8 cellular contexts compared by ENCODE assay signal in the genomic region with DNA sequence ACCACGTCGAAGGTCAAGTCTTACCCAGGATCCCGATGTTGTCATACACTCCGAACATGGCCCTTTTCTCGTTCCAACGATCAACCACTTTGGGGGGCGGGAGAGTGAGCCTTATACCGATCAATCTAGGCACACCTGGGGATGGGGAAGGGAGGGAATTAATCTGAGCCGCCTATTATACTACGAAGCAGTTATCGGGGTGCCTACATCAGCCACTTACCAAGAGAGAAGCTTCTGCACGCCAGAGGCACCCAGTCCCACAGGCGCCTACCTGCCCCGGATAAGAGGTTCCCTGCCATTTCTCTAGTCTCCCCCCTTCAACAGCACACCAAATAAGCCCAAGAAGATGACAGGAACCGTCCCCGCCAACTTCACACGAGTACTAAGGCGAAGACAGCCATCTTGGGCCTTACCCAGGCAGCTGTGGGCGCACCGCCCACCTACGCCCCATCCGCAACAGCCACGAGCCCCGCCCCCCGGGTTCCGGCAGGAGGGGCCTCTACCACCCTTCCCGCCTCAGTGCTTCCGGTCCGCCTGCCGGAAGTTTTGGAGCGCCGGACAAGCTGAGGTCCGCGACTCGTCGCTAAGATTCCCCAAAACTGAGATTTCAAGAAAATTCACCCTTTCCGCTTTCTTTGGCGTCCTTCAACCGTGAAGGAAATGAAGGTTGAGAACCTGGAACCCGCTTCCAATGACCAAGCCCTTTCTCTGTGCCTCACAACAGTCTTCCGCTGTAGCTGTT. TPM values are rescaled to one million over a fixed set of nuclear protein-coding genes. Genes with fewer than 3 reads are reported as not detected.
A peak's percentile ranks its signal among the peaks of the same experiment; 100 is the strongest.
DNase-seq lines count a peak whose midpoint lies in the region; ATAC-seq, FAIRE-seq and TF ChIP-seq lines count a peak whose summit lies in the region.

A gene (minus strand): TSS at position 425 of the 742 bp plus-strand sequence. CDS start 126 bp downstream, at position 299.

- peaks cover 0 to 15% of the 10 kb centered on the region in 2 donors for H3K36me3 ChIP-seq in adrenal gland (replicated peaks in 1 of 2)
- peaks cover 0 to 45% (median 30%) of the 10 kb centered on the region in 9 donors for H3K36me3 ChIP-seq in heart left ventricle
- no peaks in the 10 kb centered on the region for H3K36me3 ChIP-seq in transverse colon

- intact Hi-C loops in adrenal gland (cut with DNase I): no loop called here
- intact Hi-C loops in heart left ventricle (cut with DNase I): loop anchor here in 8 of 10 donors (1.0 to 5.0 kb wide), 6 partner anchors 22 to 70 kb away; a partner anchor contains a TSS
- intact Hi-C loops in transverse colon (cut with DNase I; ENCODE audit: low total_unique reads): no loop called here

- peak; percentile 78 for ATAC-seq in HG02852 (IDR thresholded peaks at IDR 0.05; ENCODE audit: unreplicated experiment)
- ATAC-seq in heart left ventricle: peak; percentile 96 to 99 (median 97)

- TF ChIP-seq CTCF in adrenal gland (IDR thresholded peaks at IDR 0.05) (no peak), heart left ventricle (IDR thresholded peaks at IDR 0.05) (no peak), transverse colon (IDR thresholded peaks at IDR 0.05) (no peak)

- no peaks in the 10 kb centered on the region for H3K9me3 ChIP-seq in adrenal gland (replicated peaks in 1 of 3)
- no peaks in the 10 kb centered on the region for H3K9me3 ChIP-seq in heart left ventricle
- H3K9me3 ChIP-seq in transverse colon: no peaks in the 10 kb centered on the region

- H3K27me3 ChIP-seq in adrenal gland: no peaks in the 10 kb centered on the region
- H3K27me3 ChIP-seq in heart left ventricle: no peaks in the 10 kb centered on the region
- no peaks in the 10 kb centered on the region for H3K27me3 ChIP-seq in transverse colon

- peak; percentile 87 for DNase-seq in GM12892 (ENCODE audit: insufficient read length)
- peak; percentile 98 for DNase-seq in NCI-H146 treated with DMSO at 0.1 percent for 48 hours (lab: John Stamatoyannopoulos, UW; ENCODE audit: unreplicated experiment)
- peak; percentile 91 to 98 (median 96) for DNase-seq in T-helper 1 cell
- peak; percentile 96 to 99 (median 97) for DNase-seq in adrenal gland
- peak; percentile 97 to 99 (median 98) for DNase-seq in heart left ventricle
- DNase-seq in pons (ENCODE audit: low spot score): peak; percentile 96
- peak; percentile 98 for DNase-seq in transverse colon

- no peak for TF ChIP-seq EP300 in transverse colon (IDR thresholded peaks at IDR 0.05; ENCODE audit: low read depth)

- peak; percentile 88 for TF ChIP-seq POLR2A in GM12892 (IDR thresholded peaks at IDR 0.05; ENCODE audit: low read depth, low read length)
- peak in 1 of 2 donors; percentile 62 for TF ChIP-seq POLR2A in adrenal gland (IDR thresholded peaks at IDR 0.05)
- no peak for TF ChIP-seq POLR2A in heart left ventricle (IDR thresholded peaks at IDR 0.05)
- peak; percentile 93 for TF ChIP-seq POLR2A in transverse colon (IDR thresholded peaks at IDR 0.05)

- in situ Hi-C loops in transverse colon (cut with MboI; ENCODE audit: low pct_ligation_motif_present in 1 of 4, low pct_unique_long_range_greater_than_20kb in 1 of 4, low sequenced_read_pairs in 3 of 4): no loop called here

- WGBS in adrenal gland, 4 donors: 0 to 1% (median 1%) methylated on average over 20 to 41 of the region's 41 CpGs
- 1 to 2% (median 2%) methylated on average over 40 to 41 of the region's 41 CpGs for WGBS in heart left ventricle, 4 donors
- WGBS in transverse colon (ENCODE audit: low coverage in 1 of 2), 2 donors: 0 to 1% methylated on average over 5 to 37 of the region's 41 CpGs

- H3K4me3 ChIP-seq in adrenal gland (peak within 1 kb of the TSS; percentile 46 to 91 (median 49)), heart left ventricle (peak within 1 kb of the TSS; percentile 42 to 94 (median 86)), transverse colon (peak within 1 kb of the TSS; percentile 52 to 87 (median 70))

- H3K4me1 ChIP-seq in adrenal gland (replicated peaks in 1 of 2): peaks cover 15 to 23% of the 10 kb centered on the region in 2 donors
- H3K4me1 ChIP-seq in heart left ventricle: peaks cover 0 to 30% (median 20%) of the 10 kb centered on the region in 12 donors
- peaks cover 13 to 27% (median 22%) of the 10 kb centered on the region in 4 donors for H3K4me1 ChIP-seq in transverse colon

- peak within 1 kb of the TSS; percentile 85 to 97 (median 92) for H3K27ac ChIP-seq in adrenal gland
- H3K27ac ChIP-seq in heart left ventricle: peak within 1 kb of the TSS; percentile 86 to 99 (median 98)
- H3K27ac ChIP-seq in transverse colon: peak within 1 kb of the TSS; percentile 97 to 99 (median 98)

- FAIRE-seq in GM12892 (lab: Jason Lieb, UNC): peak; percentile 93

RNA-seq across cellular contexts. Expression of the gene that starts here (rescaled TPM):
- 194 TPM for polyA plus RNA-seq in GM12892 (2012; ENCODE audit: missing spikeins)
- total RNA-seq in adrenal gland (100 to 1,000 TPM in 5 of 8 donors, 10 to 100 TPM in 3; 64.7 to 221 (median 145) TPM), heart left ventricle (100 to 1,000 TPM in 8 of 9 donors, 10 to 100 TPM in 1; 95.6 to 300 (median 228) TPM), transverse colon (10 to 100 TPM in 3 of 4 donors, 1 to 10 TPM in 1; 2.6 to 49.7 (median 40.9) TPM)
- polyA plus RNA-seq in adrenal gland (100 to 1,000 TPM in 1 of 3 donors, 10 to 100 TPM in 2; 67.2 to 161 (median 83.3) TPM), heart left ventricle (100 to 1,000 TPM; 164 to 210 TPM)

Comparison
In these comparisons a context has a peak if more than half of its experiments do, and no peak if none do; other contexts are left out.
1. Peak in every context shown above with its lines: DNase-seq, ATAC-seq, H3K4me3 ChIP-seq and H3K27ac ChIP-seq.
2. POLR2A ChIP-seq: peak in GM12892 (single experiment) and transverse colon (single experiment); none in heart left ventricle (0 of 2).
3. intact Hi-C loops: an anchor here in heart left ventricle (1.0 to 5.0 kb wide); none called in adrenal gland and transverse colon.